22 cellular contexts compared by ENCODE assay signal in genomic region chr20:63963348-63963741, GRCh38.
"Had no signal": no experiment of that assay in that cellular context is flagged by ENCODE, and none has a peak within 500 bp of the region (broad histone marks: within the 10 kb centered on the region; RNA-seq: fewer than 3 reads in every experiment).

No MANE protein-coding gene starts in this region.

- H3K27me3 Mint-ChIP-seq: activated CD4-positive, alpha-beta T cell treated with anti-CD3 and anti-CD28 coated beads, Interleukin-2, amount 10 ng/mL, durations not matched to agents 7 days and 5 days; activated CD8-positive, alpha-beta memory T cell treated with anti-CD3 and anti-CD28 coated beads, Interleukin-2, amount 10 ng/mL, durations not matched to agents 7 days and 5 days; activated CD8-positive, alpha-beta T cell treated with anti-CD3 and anti-CD28 coated beads for 36 hours; activated naive CD4-positive, alpha-beta T cell treated with anti-CD3 and anti-CD28 coated beads, Interleukin-2, amount 10 ng/mL, durations not matched to agents 7 days and 5 days; naive thymus-derived CD8-positive, alpha-beta T cell; progenitor cell of endocrine pancreas had no signal

- H3K36me3 ChIP-seq: neural progenitor cell had no signal

- H3K27ac Mint-ChIP-seq: activated CD8-positive, alpha-beta memory T cell treated with anti-CD3 and anti-CD28 coated beads, Interleukin-2, amount 10 ng/mL, durations not matched to agents 7 days and 5 days; activated CD8-positive, alpha-beta T cell treated with anti-CD3 and anti-CD28 coated beads for 36 hours; activated naive CD4-positive, alpha-beta T cell treated with anti-CD3 and anti-CD28 coated beads, Interleukin-2, amount 10 ng/mL, durations not matched to agents 7 days and 5 days; brain; dendritic cell treated with granulocyte-macrophage colony-stimulating factor and Interleukin-4, amounts not matched to agents 40 ng/mL and 50 ng/mL, for 4 days; naive thymus-derived CD8-positive, alpha-beta T cell; neural progenitor cell; progenitor cell of endocrine pancreas had no signal

- H3K9me3 Mint-ChIP-seq: activated CD4-positive, alpha-beta T cell treated with anti-CD3 and anti-CD28 coated beads, Interleukin-2, amount 10 ng/mL, durations not matched to agents 7 days and 5 days; activated CD8-positive, alpha-beta T cell treated with anti-CD3 and anti-CD28 coated beads for 36 hours; activated naive CD4-positive, alpha-beta T cell treated with anti-CD3 and anti-CD28 coated beads, Interleukin-2, amount 10 ng/mL, durations not matched to agents 7 days and 5 days; brain; neural progenitor cell had no signal

- H3K4me3 Mint-ChIP-seq: activated CD4-positive, alpha-beta T cell treated with anti-CD3 and anti-CD28 coated beads, Interleukin-2, amount 10 ng/mL, durations not matched to agents 7 days and 5 days; activated CD8-positive, alpha-beta memory T cell treated with anti-CD3 and anti-CD28 coated beads, Interleukin-2, amount 10 ng/mL, durations not matched to agents 7 days and 5 days; activated CD8-positive, alpha-beta T cell treated with anti-CD3 and anti-CD28 coated beads for 36 hours; activated naive CD4-positive, alpha-beta T cell treated with anti-CD3 and anti-CD28 coated beads, Interleukin-2, amount 10 ng/mL, durations not matched to agents 7 days and 5 days; brain; dendritic cell treated with granulocyte-macrophage colony-stimulating factor and Interleukin-4, amounts not matched to agents 40 ng/mL and 50 ng/mL, for 4 days; neural progenitor cell had no signal

- H3K9me3 ChIP-seq: suprapubic skin, tibial nerve had no signal

- ATAC-seq: activated CD8-positive, alpha-beta memory T cell treated with anti-CD3 and anti-CD28 coated beads, Interleukin-2, amount 10 ng/mL, durations not matched to agents 7 days and 5 days; activated CD8-positive, alpha-beta T cell treated with anti-CD3 and anti-CD28 coated beads for 36 hours; naive thymus-derived CD8-positive, alpha-beta T cell had no signal

- FAIRE-seq: endometrium, TTC549 had no signal

- H3K27ac ChIP-seq: neural progenitor cell, stomach, suprapubic skin, tibial nerve, WERI-Rb-1 had no signal

- DNase-seq: activated CD4-positive, alpha-beta T cell treated with anti-CD3 and anti-CD28 coated beads, Interleukin-2, amount 10 ng/mL, durations not matched to agents 7 days and 5 days; activated CD4-positive, CD25-positive, alpha-beta regulatory T cell treated with anti-CD3 and anti-CD28 coated beads, Interleukin-2, amount 50 U/mL, for 72 hours; activated CD8-positive, alpha-beta memory T cell treated with anti-CD3 and anti-CD28 coated beads, Interleukin-2, amount 10 ng/mL, durations not matched to agents 7 days and 5 days; activated CD8-positive, alpha-beta T cell treated with anti-CD3 and anti-CD28 coated beads for 36 hours; activated effector memory CD4-positive, alpha-beta T cell treated with anti-CD3 and anti-CD28 coated beads, Interleukin-2, amount 50 U/mL, for 16 hours; activated T-cell treated with anti-CD3 and anti-CD28 coated beads for 4 hours; aorta; effector CD4-positive, alpha-beta T cell; stimulated activated CD4-positive, alpha-beta T cell treated with anti-CD3 and anti-CD28 coated beads, Interleukin-1b, Interleukin-23, amount 100 ng/mL, for 48 hours; stomach; WERI-Rb-1 had no signal

- H3K9ac ChIP-seq: neural progenitor cell had no signal

- H3K4me3 ChIP-seq: lung, neural progenitor cell, stomach, suprapubic skin, tibial nerve had no signal
